17 cellular contexts compared by ENCODE assay signal in the genomic region with DNA sequence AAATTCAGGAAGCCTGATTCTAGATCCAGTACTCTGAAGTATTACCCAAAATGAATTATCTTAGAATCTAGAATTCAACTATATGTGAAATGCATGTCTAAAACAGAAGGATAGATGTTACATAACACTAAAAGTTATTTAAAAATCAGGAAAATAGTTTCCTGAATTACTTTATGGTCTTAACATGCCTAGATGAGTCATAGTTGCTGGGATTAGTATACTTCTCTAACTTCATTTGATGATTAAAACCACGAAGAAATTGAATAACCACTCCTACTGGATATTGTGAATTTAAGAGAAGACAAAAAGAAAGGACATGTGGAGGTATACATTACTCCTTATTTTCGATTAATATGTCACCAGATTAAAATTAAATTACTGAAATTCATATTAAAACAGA.
DNase-seq lines count a peak whose midpoint lies in the region; ATAC-seq, FAIRE-seq and TF ChIP-seq lines count a peak whose summit lies in the region.
"Had no signal": no experiment of that assay in that cellular context is flagged by ENCODE, and none has a peak within 500 bp of the region (broad histone marks: within the 10 kb centered on the region; RNA-seq: fewer than 3 reads in every experiment).

No MANE protein-coding gene starts in this region.

- peaks cover 11% of the 10 kb centered on the region for H3K36me3 ChIP-seq in astrocyte (ENCODE audit: insufficient read depth, low read length)

- BruUV-seq in Calu3 (replicated peaks; lab: Mats Ljungman, UMichigan) = no TSS peak

- H3K4me1 Mint-ChIP-seq in HFFc6 (ENCODE audit: low read depth) = peaks cover 58% of the 10 kb centered on the region
- H3K4me1 Mint-ChIP-seq in astrocyte (ENCODE audit: low read depth, unreplicated experiment) = peaks cover 9% of the 10 kb centered on the region
- H3K4me1 Mint-ChIP-seq in Calu3 (ENCODE audit: low read depth, unreplicated experiment) = no peaks in the 10 kb centered on the region
- H3K4me1 Mint-ChIP-seq: nephron had no signal

- H3K27me3 Mint-ChIP-seq in HFFc6 (ENCODE audit: insufficient read depth) (no peaks in the 10 kb centered on the region; the same call in none of the 2 replicates), astrocyte (ENCODE audit: low read depth, unreplicated experiment) (no peaks in the 10 kb centered on the region), Calu3 (ENCODE audit: unreplicated experiment) (no peaks in the 10 kb centered on the region)

- no peaks in the 10 kb centered on the region for H3K9me3 ChIP-seq in astrocyte (ENCODE audit: insufficient read depth, low read depth, low read length)
- H3K9me3 ChIP-seq: left lung, MG63 had no signal

- peaks cover 3% of the 10 kb centered on the region; the same call in 1 of the 2 replicates for H3K9me3 Mint-ChIP-seq in HFFc6
- H3K9me3 Mint-ChIP-seq in astrocyte (ENCODE audit: unreplicated experiment) = peaks cover 2% of the 10 kb centered on the region
- H3K9me3 Mint-ChIP-seq in Calu3 (ENCODE audit: low read depth, unreplicated experiment) = no peaks in the 10 kb centered on the region
- H3K9me3 Mint-ChIP-seq: nephron had no signal

- H3K4me3 ChIP-seq in astrocyte (ENCODE audit: insufficient read depth, low read depth, low read length) (no peak overlapping the region), fibroblast of villous mesenchyme (ENCODE audit: low read depth, low read length) (no peak overlapping the region)
- H3K4me3 ChIP-seq: hepatocyte, left lung, MG63 had no signal

- CTCF ChIA-PET in Calu3 (lab: Charles Lee) = no interaction called here

- TF ChIP-seq CTCF in HFFc6 (IDR thresholded peaks at IDR 0.05) (no peak), astrocyte (IDR thresholded peaks at IDR 0.05; ENCODE audit: insufficient read depth, low read depth, low read length) (no peak), fibroblast of villous mesenchyme (IDR thresholded peaks at IDR 0.05; ENCODE audit: insufficient read depth, low read depth, low read length) (no peak), Calu3 (IDR thresholded peaks at IDR 0.05; ENCODE audit: unreplicated experiment) (no peak)

- peaks cover 17% of the 10 kb centered on the region for H3K4me1 ChIP-seq in astrocyte (ENCODE audit: insufficient read depth, low read length)
- H3K4me1 ChIP-seq: left lung had no signal

- H3K4me2 ChIP-seq in astrocyte (ENCODE audit: low read length) = no peak overlapping the region
- H3K4me2 ChIP-seq: hepatocyte had no signal

- peaks cover 49% of the 10 kb centered on the region for H3K36me3 Mint-ChIP-seq in HFFc6 (ENCODE audit: low read depth)
- peaks cover 10% of the 10 kb centered on the region for H3K36me3 Mint-ChIP-seq in astrocyte (ENCODE audit: low read depth, unreplicated experiment)
- peaks cover 5% of the 10 kb centered on the region for H3K36me3 Mint-ChIP-seq in Calu3 (ENCODE audit: insufficient read depth, unreplicated experiment)

- H3K79me2 ChIP-seq in astrocyte (ENCODE audit: insufficient read depth, low read length) = no peaks in the 10 kb centered on the region
- H3K79me2 ChIP-seq: hepatocyte had no signal

- H3K27ac ChIP-seq in astrocyte (ENCODE audit: low read depth, low read length) = peak overlapping the region; percentile 4
- H3K27ac ChIP-seq: hepatocyte, left lung, VCaP had no signal

- H3K4me3 Mint-ChIP-seq in HFFc6 (no peak overlapping the region), astrocyte (ENCODE audit: unreplicated experiment) (no peak overlapping the region), Calu3 (ENCODE audit: low read depth, unreplicated experiment) (no peak overlapping the region)
- H3K4me3 Mint-ChIP-seq: endodermal cell, nephron had no signal

- H3K9ac ChIP-seq in astrocyte (ENCODE audit: low read length) = no peak overlapping the region

- intact Hi-C loops in Calu3 (cut with micrococcal nuclease; ENCODE audit: unreplicated experiment) = no loop called here

- DNase-seq in A172 (ENCODE audit: low spot score) (peak; percentile 41), HFFc6 (peak; percentile 66), astrocyte (ENCODE audit: low read depth) (peak; percentile 72), fibroblast of villous mesenchyme (ENCODE audit: low read depth) (peak; percentile 65), Calu3 (no peak)
- DNase-seq: activated CD8-positive, alpha-beta memory T cell treated with anti-CD3 and anti-CD28 coated beads for 24 hours; endodermal cell; left lung; MG63; NCI-H187; NCI-H524 had no signal

- no peaks in the 10 kb centered on the region for H4K20me1 ChIP-seq in astrocyte (ENCODE audit: insufficient read depth, low read length)

- peak overlapping the region; percentile 51 for H3K27ac Mint-ChIP-seq in HFFc6
- H3K27ac Mint-ChIP-seq in astrocyte (ENCODE audit: unreplicated experiment) = no peak overlapping the region
- H3K27ac Mint-ChIP-seq in Calu3 (ENCODE audit: unreplicated experiment) = no peak overlapping the region
- H3K27ac Mint-ChIP-seq: endodermal cell had no signal

- ATAC-seq in HG03571 (IDR thresholded peaks at IDR 0.05; ENCODE audit: unreplicated experiment) (no peak), GM18867 (IDR thresholded peaks at IDR 0.05; ENCODE audit: unreplicated experiment) (no peak), GM19397 (IDR thresholded peaks at IDR 0.05; ENCODE audit: unreplicated experiment) (no peak)
- ATAC-seq: left lung had no signal

- no peaks in the 10 kb centered on the region for H3K27me3 ChIP-seq in astrocyte (ENCODE audit: insufficient read depth, low read length)
- H3K27me3 ChIP-seq: hepatocyte, left lung, MG63 had no signal

- no peak for FAIRE-seq in astrocyte (lab: Jason Lieb, UNC)

- no peak overlapping the region for H2AFZ ChIP-seq in astrocyte (ENCODE audit: low read depth, low read length)
- H2AFZ ChIP-seq: hepatocyte had no signal
